In the genomic region with DNA sequence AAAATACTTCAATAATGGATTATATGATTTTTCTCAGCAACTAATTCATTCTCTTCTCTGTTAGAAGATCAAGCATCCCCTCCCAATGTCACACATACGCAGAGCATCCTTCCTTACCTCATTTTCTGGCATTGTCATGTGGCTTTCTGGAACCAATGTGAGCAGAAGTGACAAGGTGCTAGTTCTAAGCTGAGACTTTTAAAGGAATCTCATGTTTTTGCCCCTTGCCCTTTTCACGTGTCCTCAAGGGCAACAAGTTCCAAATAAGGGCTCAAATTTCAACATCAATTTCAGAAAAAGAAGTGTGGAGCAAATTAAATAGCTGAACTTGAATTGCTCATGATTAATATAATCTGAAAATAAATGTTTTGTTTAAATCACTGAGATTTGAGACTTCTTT, we compare ENCODE assay signal across 33 cellular contexts. TPM values are rescaled to one million over a fixed set of nuclear protein-coding genes. Genes with fewer than 3 reads are reported as not detected.
"Had no signal": no experiment of that assay in that cellular context is flagged by ENCODE, and none has a peak within 500 bp of the region (broad histone marks: within the 10 kb centered on the region; RNA-seq: fewer than 3 reads in every experiment).

No MANE protein-coding gene starts in this region.

- H3K9me3 ChIP-seq: adrenal gland, body of pancreas, esophagus muscularis mucosa, gastroesophageal sphincter had no signal

- DNase-seq: activated CD4-positive, alpha-beta memory T cell treated with anti-CD3 and anti-CD28 coated beads for 36 hours; activated CD4-positive, alpha-beta T cell treated with anti-CD3 and anti-CD28 coated beads for 36 hours; activated CD4-positive, alpha-beta T cell treated with anti-CD3 and anti-CD28 coated beads, Interleukin-2, amount 10 ng/mL, durations not matched to agents 24 days and 14 days; activated CD4-positive, CD25-positive, alpha-beta regulatory T cell; activated CD4-positive, CD25-positive, alpha-beta regulatory T cell treated with anti-CD3 and anti-CD28 coated beads, Interleukin-2, amount 50 U/mL, for 72 hours; activated CD8-positive, alpha-beta memory T cell treated with anti-CD3 and anti-CD28 coated beads, Interleukin-2, amount 10 ng/mL, durations not matched to agents 7 days and 5 days; activated CD8-positive, alpha-beta memory T cell treated with anti-CD3 and anti-CD28 coated beads, Interleukin-2, amount 50 U/mL, for 4 hours; activated CD8-positive, alpha-beta T cell treated with anti-CD3 and anti-CD28 coated beads, Interleukin-2, amount 10 ng/mL, durations not matched to agents 7 days and 5 days; activated effector memory CD4-positive, alpha-beta T cell treated with Interleukin-2 at 50 U/mL for 16 hours; activated gamma-delta T cell treated with Interleukin-2 at 50 U/mL for 16 hours; activated naive CD4-positive, alpha-beta T cell treated with anti-CD3 and anti-CD28 coated beads, Interleukin-2, amount 50 U/mL, for 16 hours; activated naive CD4-positive, alpha-beta T cell treated with Interleukin-2 at 50 U/mL for 16 hours; activated T-cell treated with anti-CD3 and anti-CD28 coated beads, Interleukin-2, amount 50 U/mL, for 4 hours; adrenal gland; amygdala; aorta; body of pancreas; caudate nucleus; cortex of kidney; dermis blood vessel endothelial cell; effector CD4-positive, alpha-beta T cell; effector memory CD8-positive, alpha-beta T cell; erythroblast; foreskin keratinocyte; heart right ventricle; T-helper 2 cell had no signal

- H3K4me1 ChIP-seq: adrenal gland, body of pancreas, esophagus muscularis mucosa, foreskin keratinocyte, gastroesophageal sphincter, heart right ventricle had no signal

- H3K27me3 ChIP-seq: adrenal gland, body of pancreas, esophagus muscularis mucosa, foreskin keratinocyte, gastroesophageal sphincter, heart right ventricle had no signal

- H3K36me3 ChIP-seq: adrenal gland, esophagus muscularis mucosa, gastroesophageal sphincter, heart right ventricle had no signal

- ATAC-seq: activated CD4-positive, alpha-beta T cell treated with anti-CD3 and anti-CD28 coated beads for 36 hours; activated CD8-positive, alpha-beta memory T cell treated with anti-CD3 and anti-CD28 coated beads, Interleukin-2, amount 10 ng/mL, durations not matched to agents 7 days and 5 days; activated CD8-positive, alpha-beta T cell treated with anti-CD3 and anti-CD28 coated beads, Interleukin-2, amount 10 ng/mL, durations not matched to agents 7 days and 5 days; activated T-cell treated with anti-CD3 and anti-CD28 coated beads, Interleukin-2, amount 50 U/mL, for 4 hours; activated T-helper 17 cell treated with anti-CD3 and anti-CD28 coated beads, Interleukin-2, amount 50 U/mL, for 72 hours; body of pancreas; effector memory CD8-positive, alpha-beta T cell; foreskin keratinocyte; gastroesophageal sphincter; heart right ventricle had no signal

- H3K27ac ChIP-seq: adrenal gland, body of pancreas, esophagus muscularis mucosa, foreskin keratinocyte, gastroesophageal sphincter, heart right ventricle had no signal

- H3K4me3 ChIP-seq: adrenal gland, body of pancreas, esophagus muscularis mucosa, gastroesophageal sphincter, heart right ventricle had no signal

RNA-seq across cellular contexts. Expression of gene PRR20A, which starts 4.6 kb away (rescaled TPM):
- total RNA-seq: activated CD4-positive, alpha-beta memory T cell treated with anti-CD3 and anti-CD28 coated beads for 36 hours; activated CD4-positive, alpha-beta T cell treated with anti-CD3 and anti-CD28 coated beads for 36 hours; activated CD4-positive, alpha-beta T cell treated with anti-CD3 and anti-CD28 coated beads, Interleukin-2, amount 10 ng/mL, durations not matched to agents 24 days and 14 days; activated CD8-positive, alpha-beta memory T cell treated with anti-CD3 and anti-CD28 coated beads for 36 hours; activated CD8-positive, alpha-beta memory T cell treated with anti-CD3 and anti-CD28 coated beads, Interleukin-2, amount 10 ng/mL, durations not matched to agents 7 days and 5 days; activated CD8-positive, alpha-beta T cell treated with anti-CD3 and anti-CD28 coated beads, Interleukin-2, amount 10 ng/mL, durations not matched to agents 7 days and 5 days; activated T-cell treated with anti-CD3 and anti-CD28 coated beads, Interleukin-2, amount 50 U/mL, for 4 hours; activated T-helper 17 cell treated with anti-CD3 and anti-CD28 coated beads, Interleukin-2, amount 50 U/mL, for 72 hours; adrenal gland; aorta; body of pancreas; chondrocyte; dermis blood vessel endothelial cell; esophagus muscularis mucosa; foreskin keratinocyte; gastroesophageal sphincter; glomerular endothelial cell; heart right ventricle; T-helper 1 cell treated with Interleukin-12 subunit alpha and Interleukin-12 subunit beta and Interleukin-4 antibody, amounts not matched to agents 30 ng/mL and 1 ng/mL, for 36 hours had no signal

RNA-seq across cellular contexts. Expression of gene PRR20B, which starts 11.2 kb away (rescaled TPM):
- total RNA-seq: activated CD4-positive, alpha-beta memory T cell treated with anti-CD3 and anti-CD28 coated beads for 36 hours; activated CD4-positive, alpha-beta T cell treated with anti-CD3 and anti-CD28 coated beads for 36 hours; activated CD4-positive, alpha-beta T cell treated with anti-CD3 and anti-CD28 coated beads, Interleukin-2, amount 10 ng/mL, durations not matched to agents 24 days and 14 days; activated CD8-positive, alpha-beta memory T cell treated with anti-CD3 and anti-CD28 coated beads for 36 hours; activated CD8-positive, alpha-beta memory T cell treated with anti-CD3 and anti-CD28 coated beads, Interleukin-2, amount 10 ng/mL, durations not matched to agents 7 days and 5 days; activated CD8-positive, alpha-beta T cell treated with anti-CD3 and anti-CD28 coated beads, Interleukin-2, amount 10 ng/mL, durations not matched to agents 7 days and 5 days; activated T-cell treated with anti-CD3 and anti-CD28 coated beads, Interleukin-2, amount 50 U/mL, for 4 hours; activated T-helper 17 cell treated with anti-CD3 and anti-CD28 coated beads, Interleukin-2, amount 50 U/mL, for 72 hours; adrenal gland; aorta; body of pancreas; chondrocyte; dermis blood vessel endothelial cell; esophagus muscularis mucosa; foreskin keratinocyte; gastroesophageal sphincter; glomerular endothelial cell; heart right ventricle; T-helper 1 cell treated with Interleukin-12 subunit alpha and Interleukin-12 subunit beta and Interleukin-4 antibody, amounts not matched to agents 30 ng/mL and 1 ng/mL, for 36 hours had no signal

RNA-seq across cellular contexts. Expression of gene PRR20C, which starts 17.8 kb away (rescaled TPM):
- total RNA-seq: activated CD4-positive, alpha-beta memory T cell treated with anti-CD3 and anti-CD28 coated beads for 36 hours; activated CD4-positive, alpha-beta T cell treated with anti-CD3 and anti-CD28 coated beads for 36 hours; activated CD4-positive, alpha-beta T cell treated with anti-CD3 and anti-CD28 coated beads, Interleukin-2, amount 10 ng/mL, durations not matched to agents 24 days and 14 days; activated CD8-positive, alpha-beta memory T cell treated with anti-CD3 and anti-CD28 coated beads for 36 hours; activated CD8-positive, alpha-beta memory T cell treated with anti-CD3 and anti-CD28 coated beads, Interleukin-2, amount 10 ng/mL, durations not matched to agents 7 days and 5 days; activated CD8-positive, alpha-beta T cell treated with anti-CD3 and anti-CD28 coated beads, Interleukin-2, amount 10 ng/mL, durations not matched to agents 7 days and 5 days; activated T-cell treated with anti-CD3 and anti-CD28 coated beads, Interleukin-2, amount 50 U/mL, for 4 hours; activated T-helper 17 cell treated with anti-CD3 and anti-CD28 coated beads, Interleukin-2, amount 50 U/mL, for 72 hours; adrenal gland; aorta; body of pancreas; chondrocyte; dermis blood vessel endothelial cell; esophagus muscularis mucosa; foreskin keratinocyte; gastroesophageal sphincter; glomerular endothelial cell; heart right ventricle; T-helper 1 cell treated with Interleukin-12 subunit alpha and Interleukin-12 subunit beta and Interleukin-4 antibody, amounts not matched to agents 30 ng/mL and 1 ng/mL, for 36 hours had no signal

RNA-seq across cellular contexts. Expression of gene PRR20D, which starts 24.3 kb away (rescaled TPM):
- total RNA-seq: activated CD4-positive, alpha-beta memory T cell treated with anti-CD3 and anti-CD28 coated beads for 36 hours; activated CD4-positive, alpha-beta T cell treated with anti-CD3 and anti-CD28 coated beads for 36 hours; activated CD4-positive, alpha-beta T cell treated with anti-CD3 and anti-CD28 coated beads, Interleukin-2, amount 10 ng/mL, durations not matched to agents 24 days and 14 days; activated CD8-positive, alpha-beta memory T cell treated with anti-CD3 and anti-CD28 coated beads for 36 hours; activated CD8-positive, alpha-beta memory T cell treated with anti-CD3 and anti-CD28 coated beads, Interleukin-2, amount 10 ng/mL, durations not matched to agents 7 days and 5 days; activated CD8-positive, alpha-beta T cell treated with anti-CD3 and anti-CD28 coated beads, Interleukin-2, amount 10 ng/mL, durations not matched to agents 7 days and 5 days; activated T-cell treated with anti-CD3 and anti-CD28 coated beads, Interleukin-2, amount 50 U/mL, for 4 hours; activated T-helper 17 cell treated with anti-CD3 and anti-CD28 coated beads, Interleukin-2, amount 50 U/mL, for 72 hours; adrenal gland; aorta; body of pancreas; chondrocyte; dermis blood vessel endothelial cell; esophagus muscularis mucosa; foreskin keratinocyte; gastroesophageal sphincter; glomerular endothelial cell; heart right ventricle; T-helper 1 cell treated with Interleukin-12 subunit alpha and Interleukin-12 subunit beta and Interleukin-4 antibody, amounts not matched to agents 30 ng/mL and 1 ng/mL, for 36 hours had no signal

RNA-seq across cellular contexts. Expression of gene PRR20E, which starts 30.9 kb away (rescaled TPM):
- total RNA-seq: activated CD4-positive, alpha-beta memory T cell treated with anti-CD3 and anti-CD28 coated beads for 36 hours; activated CD4-positive, alpha-beta T cell treated with anti-CD3 and anti-CD28 coated beads for 36 hours; activated CD4-positive, alpha-beta T cell treated with anti-CD3 and anti-CD28 coated beads, Interleukin-2, amount 10 ng/mL, durations not matched to agents 24 days and 14 days; activated CD8-positive, alpha-beta memory T cell treated with anti-CD3 and anti-CD28 coated beads for 36 hours; activated CD8-positive, alpha-beta memory T cell treated with anti-CD3 and anti-CD28 coated beads, Interleukin-2, amount 10 ng/mL, durations not matched to agents 7 days and 5 days; activated CD8-positive, alpha-beta T cell treated with anti-CD3 and anti-CD28 coated beads, Interleukin-2, amount 10 ng/mL, durations not matched to agents 7 days and 5 days; activated T-cell treated with anti-CD3 and anti-CD28 coated beads, Interleukin-2, amount 50 U/mL, for 4 hours; activated T-helper 17 cell treated with anti-CD3 and anti-CD28 coated beads, Interleukin-2, amount 50 U/mL, for 72 hours; adrenal gland; aorta; body of pancreas; chondrocyte; dermis blood vessel endothelial cell; esophagus muscularis mucosa; foreskin keratinocyte; gastroesophageal sphincter; glomerular endothelial cell; heart right ventricle; T-helper 1 cell treated with Interleukin-12 subunit alpha and Interleukin-12 subunit beta and Interleukin-4 antibody, amounts not matched to agents 30 ng/mL and 1 ng/mL, for 36 hours had no signal
